In genomic region chr6:150126641-150127291, GRCh38 we compare ENCODE assay signal across 29 cellular contexts. TPM values are rescaled to one million over a fixed set of nuclear protein-coding genes. Genes with fewer than 3 reads are reported as not detected.
"Had no signal": no experiment of that assay in that cellular context is flagged by ENCODE, and none has a peak within 500 bp of the region (broad histone marks: within the 10 kb centered on the region; RNA-seq: fewer than 3 reads in every experiment).

No MANE protein-coding gene starts in this region.

- H3K27ac ChIP-seq: adrenal gland, SK-N-MC, VCaP had no signal

- ATAC-seq: activated CD4-positive, alpha-beta T cell treated with anti-CD3 and anti-CD28 coated beads for 36 hours; activated CD8-positive, alpha-beta T cell treated with anti-CD3 and anti-CD28 coated beads, Interleukin-2, amount 10 ng/mL, durations not matched to agents 7 days and 5 days; Panc1; Right ventricle myocardium inferior; T-cell had no signal

- H3K9me3 ChIP-seq: adrenal gland had no signal

- FAIRE-seq: bronchial epithelial cell had no signal

- DNase-seq: activated CD4-positive, alpha-beta T cell treated with anti-CD3 and anti-CD28 coated beads for 36 hours; activated CD8-positive, alpha-beta memory T cell treated with anti-CD3 and anti-CD28 coated beads, Interleukin-2, amount 50 U/mL, for 48 hours; activated CD8-positive, alpha-beta T cell treated with anti-CD3 and anti-CD28 coated beads, Interleukin-2, amount 10 ng/mL, durations not matched to agents 7 days and 5 days; activated naive CD4-positive, alpha-beta T cell treated with anti-CD3 and anti-CD28 coated beads, Interleukin-2, amount 50 U/mL, for 16 hours; activated naive CD8-positive, alpha-beta T cell treated with anti-CD3 and anti-CD28 coated beads, Interleukin-2, amount 10 ng/mL, durations not matched to agents 7 days and 5 days; activated T-cell treated with anti-CD3 and anti-CD28 coated beads, Interleukin-2, amount 50 U/mL, for 1 hour; adrenal gland; anterior cingulate cortex; central memory CD4-positive, alpha-beta T cell; Karpas-422; MM.1S; NCI-H1105; NCI-H1436; NCI-H187 treated with DMSO at 0.1 percent for 48 hours; NCI-H2081 treated with DMSO at 0.1 percent for 48 hours; NCI-H2171; NCI-H2227 treated with DMSO at 0.1 percent for 48 hours; NCI-H446 treated with DMSO at 0.1 percent for 48 hours; NCI-H524 treated with DMSO at 0.1 percent for 48 hours; NCI-H82; NK-92 treated with Interleukin-12 subunit alpha and Interleukin-12 subunit beta, amount 100 ng/mL, for 24 hours; OCI-M1; RPMI8226; T-cell had no signal

- H3K4me1 ChIP-seq: adrenal gland had no signal

- H3K27me3 ChIP-seq: adrenal gland had no signal

- H3K4me3 ChIP-seq: adrenal gland, SK-N-MC had no signal

- H3K36me3 ChIP-seq: adrenal gland had no signal

RNA-seq across cellular contexts. Expression of gene PPP1R14C, which starts 16.1 kb away (rescaled TPM):
- total RNA-seq: activated CD8-positive, alpha-beta T cell treated with anti-CD3 and anti-CD28 coated beads, Interleukin-2, amount 10 ng/mL, durations not matched to agents 7 days and 5 days; activated naive CD8-positive, alpha-beta T cell treated with anti-CD3 and anti-CD28 coated beads, Interleukin-2, amount 10 ng/mL, durations not matched to agents 7 days and 5 days; T-cell had no signal
